In genomic region chr9:127847155-127847463, GRCh38 we compare ENCODE assay signal across 1 cellular context.
TF ChIP-seq lines count a peak whose summit lies in the region.

No MANE protein-coding gene starts in this region.

TF ChIP-seq in A549, 52 proteins besides CTCF, POLR2A, EP300 and RAD21 (continued from another document):
- TF ChIP-seq PBX3 (IDR thresholded peaks at IDR 0.05) (no peak), USF2 (IDR thresholded peaks at IDR 0.05) (no peak), SREBF2 (IDR thresholded peaks at IDR 0.05) (no peak), MAFK (IDR thresholded peaks at IDR 0.05; ENCODE audit: partially characterized antibody) (no peak), CEBPB (IDR thresholded peaks at IDR 0.05) (no peak), NR3C1 (IDR thresholded peaks at IDR 0.05) (no peak), HEYL (CRISPR knock-in tag; IDR thresholded peaks at IDR 0.05) (no peak), PHF8 (IDR thresholded peaks at IDR 0.05; ENCODE audit: borderline replicate concordance, low read depth) (no peak), CHD4 (IDR thresholded peaks at IDR 0.05; ENCODE audit: borderline replicate concordance) (no peak), MAZ (IDR thresholded peaks at IDR 0.05; ENCODE audit: borderline replicate concordance, low read depth, low read length) (no peak), HOXB5 (CRISPR knock-in tag; IDR thresholded peaks at IDR 0.05) (no peak), HMGXB4 (CRISPR knock-in tag; IDR thresholded peaks at IDR 0.05; ENCODE audit: borderline replicate concordance) (no peak), CBX8 (IDR thresholded peaks at IDR 0.05) (no peak)
